Comparison of ENCODE assay signal across 7 cellular contexts in genomic region chr11:2089536-2090165, GRCh38. TPM values are rescaled to one million over a fixed set of nuclear protein-coding genes. Genes with fewer than 3 reads are reported as not detected.
A peak's percentile ranks its signal among the peaks of the same experiment; 100 is the strongest.
DNase-seq lines count a peak whose midpoint lies in the region; ATAC-seq and FAIRE-seq lines count a peak whose summit lies in the region.

No MANE protein-coding gene starts in this region.

- intact Hi-C loops in activated CD4-positive, alpha-beta memory T cell treated with anti-CD3 and anti-CD28 coated beads for 36 hours (cut with micrococcal nuclease), result no loop called here

- H3K27ac Mint-ChIP-seq in activated CD4-positive, alpha-beta memory T cell treated with anti-CD3 and anti-CD28 coated beads for 36 hours, result no peak overlapping the region

- no peak for ATAC-seq in GM21515 (IDR thresholded peaks at IDR 0.05; ENCODE audit: unreplicated experiment)
- ATAC-seq in HG03097 (IDR thresholded peaks at IDR 0.05; ENCODE audit: low FRiP score, unreplicated experiment), result no peak
- no peak for ATAC-seq in HG02571 (IDR thresholded peaks at IDR 0.05; ENCODE audit: unreplicated experiment)

- no peaks in the 10 kb centered on the region for H3K36me3 Mint-ChIP-seq in activated CD4-positive, alpha-beta memory T cell treated with anti-CD3 and anti-CD28 coated beads for 36 hours

- CTCF ChIA-PET in activated CD4-positive, alpha-beta memory T cell treated with anti-CD3 and anti-CD28 coated beads for 36 hours (lab: Charles Lee), result interaction anchor here (0.6 to 2.6 kb wide), 6 partner anchors 12 to 552 kb away, joined by 3 to 7 read pairs (median 4); no protein-coding TSS in a partner anchor

- POLR2A ChIA-PET in activated CD4-positive, alpha-beta memory T cell treated with anti-CD3 and anti-CD28 coated beads for 36 hours (lab: Charles Lee), result no interaction called here

- peaks cover under 1% of the 10 kb centered on the region for H3K9me3 Mint-ChIP-seq in activated CD4-positive, alpha-beta memory T cell treated with anti-CD3 and anti-CD28 coated beads for 36 hours

- H3K27me3 Mint-ChIP-seq in activated CD4-positive, alpha-beta memory T cell treated with anti-CD3 and anti-CD28 coated beads for 36 hours, result peaks cover 17% of the 10 kb centered on the region

- FAIRE-seq in G401.6 (lab: Jason Lieb, UNC), result peak; percentile 67

- peaks cover 9% of the 10 kb centered on the region for H3K4me1 Mint-ChIP-seq in activated CD4-positive, alpha-beta memory T cell treated with anti-CD3 and anti-CD28 coated beads for 36 hours (ENCODE audit: low read depth)

- DNase-seq in LHCN-M2 (ENCODE audit: low read depth) (peak; percentile 66), iris pigment epithelial cell (ENCODE audit: low read depth) (peak; percentile 69)
- peak; percentile 59 for DNase-seq in activated CD4-positive, alpha-beta memory T cell treated with anti-CD3 and anti-CD28 coated beads for 36 hours

- H3K4me3 Mint-ChIP-seq in activated CD4-positive, alpha-beta memory T cell treated with anti-CD3 and anti-CD28 coated beads for 36 hours, result no peak overlapping the region

RNA-seq across cellular contexts. Expression of gene IGF2, which starts 49.5 kb away (rescaled TPM):
- 106 and 173 TPM in 2 replicates for total RNA-seq in LHCN-M2 (2014; rRNA removed)
- 1,307 TPM for polyA plus RNA-seq in LHCN-M2 (2012)
- total RNA-seq in activated CD4-positive, alpha-beta memory T cell treated with anti-CD3 and anti-CD28 coated beads for 36 hours, result 10 to 100 TPM; 26.5 to 27.0 TPM
